Comparison of ENCODE assay signal across 8 cellular contexts in genomic region chr7:55085511-55086412, GRCh38.
DNase-seq lines count a peak whose midpoint lies in the region; ATAC-seq lines count a peak whose summit lies in the region.

No MANE protein-coding gene starts in this region.

- peaks cover 5 to 24% (median 9%) of the 10 kb centered on the region in 4 donors for H3K4me1 Mint-ChIP-seq in naive thymus-derived CD8-positive, alpha-beta T cell

- H3K27ac Mint-ChIP-seq in naive thymus-derived CD8-positive, alpha-beta T cell: no peak overlapping the region

- peaks cover 9 to 18% (median 13%) of the 10 kb centered on the region in 5 donors for H3K27me3 Mint-ChIP-seq in naive thymus-derived CD8-positive, alpha-beta T cell

- H3K4me3 ChIP-seq in skin epidermis: no peak overlapping the region

- H3K9me3 Mint-ChIP-seq in naive thymus-derived CD8-positive, alpha-beta T cell: no peaks in the 10 kb centered on the region

- H3K4me3 Mint-ChIP-seq in naive thymus-derived CD8-positive, alpha-beta T cell: peak overlapping the region in 1 of 10 donors; percentile 51

- POLR2A ChIA-PET in naive thymus-derived CD8-positive, alpha-beta T cell (lab: Charles Lee): no interaction called here

- ATAC-seq in GM19025 (IDR thresholded peaks at IDR 0.05; ENCODE audit: low read depth, unreplicated experiment) (peak; percentile 2), HG03342 (IDR thresholded peaks at IDR 0.05; ENCODE audit: unreplicated experiment) (peak; percentile 37)
- no peak for ATAC-seq in naive thymus-derived CD8-positive, alpha-beta T cell

- no peaks in the 10 kb centered on the region for H3K36me3 Mint-ChIP-seq in naive thymus-derived CD8-positive, alpha-beta T cell

- peak overlapping the region in 18 of 21 experiments; percentile 27 to 84 (median 68) for H3K27ac ChIP-seq in skin epidermis

- DNase-seq in dedifferentiated amniotic fluid mesenchymal stem cell (ENCODE audit: extremely low spot score) (peak; percentile 41), NOMO-1 treated with dmso at 0.1 percent for 144 hours (lab: John Stamatoyannopoulos, UW; ENCODE audit: unreplicated experiment) (no peak), NCI-H146 (lab: John Stamatoyannopoulos, UW) (no peak)
- DNase-seq in naive thymus-derived CD8-positive, alpha-beta T cell: no peak
- no peak for DNase-seq in stimulated activated CD4-positive, alpha-beta T cell treated with anti-CD3 and anti-CD28 coated beads, Interleukin-12 subunit alpha, Interleukin-12 subunit beta, amount 100 ng/mL, for 4 hours

Comparison
In these comparisons a context has a peak if more than half of its experiments do, and no peak if none do; other contexts are left out.
1. ATAC-seq: peak in GM19025 (single experiment) and HG03342 (single experiment); none in naive thymus-derived CD8-positive, alpha-beta T cell (0 of 2).